4 cellular contexts compared by ENCODE assay signal in the genomic region with DNA sequence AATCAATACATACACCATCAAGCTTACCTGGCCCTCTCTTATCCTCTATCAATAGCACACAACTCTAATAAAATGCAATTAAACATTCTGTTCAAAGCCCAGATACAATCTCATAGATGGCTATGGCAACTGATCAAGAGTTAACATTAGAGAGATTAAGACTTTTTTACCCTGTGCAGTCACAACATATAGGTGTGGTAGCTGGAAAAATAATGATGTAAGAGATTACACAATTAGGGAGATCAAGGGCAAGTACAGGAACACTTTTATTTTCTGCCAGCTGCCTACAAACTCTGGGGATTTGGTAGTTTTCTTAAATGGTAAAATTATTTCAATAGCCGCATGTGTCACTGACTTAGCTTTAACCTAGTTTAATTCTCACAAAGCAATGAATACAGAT. TPM values are rescaled to one million over a fixed set of nuclear protein-coding genes. Genes with fewer than 3 reads are reported as not detected.
"Had no signal": no experiment of that assay in that cellular context is flagged by ENCODE, and none has a peak within 500 bp of the region (broad histone marks: within the 10 kb centered on the region; RNA-seq: fewer than 3 reads in every experiment).

No MANE protein-coding gene starts in this region.

RNA-seq across cellular contexts. Expression of gene NEK5, which starts 42.8 kb away (rescaled TPM):
- total RNA-seq: activated CD4-positive, alpha-beta memory T cell treated with anti-CD3 and anti-CD28 coated beads, Interleukin-2, amount 10 ng/mL, durations not matched to agents 7 days and 5 days; activated T-helper 1 cell treated with anti-CD3 and anti-CD28 coated beads, Interleukin-12 subunit alpha, Interleukin-12 subunit beta, Interleukin-2, Interleukin-4 antibody, amounts not matched to agents 30 ng/mL and 10 ng/mL and 1 ng/mL, durations not matched to agents 14 hours and 24 hours and 36 hours; RPMI7951; T-helper 17 cell had no signal
